Comparison of ENCODE assay signal across 29 cellular contexts in the genomic region with DNA sequence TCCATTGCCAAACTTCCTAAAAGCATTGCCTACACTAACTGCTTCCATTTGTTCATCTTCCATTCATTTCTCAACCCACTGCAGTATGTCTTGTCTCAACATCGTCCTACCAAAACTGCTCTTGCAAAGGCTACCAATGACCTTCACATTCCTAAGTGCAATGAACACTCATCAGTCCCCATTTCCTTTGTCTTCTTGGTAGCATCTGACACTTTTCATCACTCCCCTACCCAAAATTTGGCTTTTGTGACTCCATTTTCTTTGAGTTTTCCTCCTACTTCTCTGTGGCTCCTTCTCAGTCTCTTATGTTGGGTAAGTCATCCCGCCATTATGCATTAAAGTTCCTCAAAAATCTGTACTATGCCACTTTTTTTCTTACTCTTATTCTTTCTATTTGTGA.
"Had no signal": no experiment of that assay in that cellular context is flagged by ENCODE, and none has a peak within 500 bp of the region (broad histone marks: within the 10 kb centered on the region; RNA-seq: fewer than 3 reads in every experiment).

No MANE protein-coding gene starts in this region.

- H3K4me3 Mint-ChIP-seq: activated naive CD4-positive, alpha-beta T cell treated with anti-CD3 and anti-CD28 coated beads for 36 hours; activated naive CD8-positive, alpha-beta T cell treated with anti-CD3 and anti-CD28 coated beads, Interleukin-2, amount 10 ng/mL, durations not matched to agents 7 days and 5 days; activated T-helper 1 cell treated with anti-CD3 and anti-CD28 coated beads, Interleukin-12 subunit alpha, Interleukin-12 subunit beta, Interleukin-2, Interleukin-4 antibody, amounts not matched to agents 30 ng/mL and 10 ng/mL and 1 ng/mL, durations not matched to agents 14 hours and 24 hours and 36 hours; dendritic cell treated with granulocyte-macrophage colony-stimulating factor and Interleukin-4, amounts not matched to agents 40 ng/mL and 50 ng/mL, for 4 days; mesothelial cell of epicardium; naive thymus-derived CD4-positive, alpha-beta T cell; T-helper 2 cell treated with Interferon-gamma antibody and Interleukin-4, amounts not matched to agents 5 μg/mL and 100 μg/mL, for 36 hours had no signal

- H3K4me1 ChIP-seq: breast epithelium, psoas muscle had no signal

- H3K27me3 Mint-ChIP-seq: activated naive CD8-positive, alpha-beta T cell treated with anti-CD3 and anti-CD28 coated beads, Interleukin-2, amount 10 ng/mL, durations not matched to agents 7 days and 5 days; dendritic cell treated with granulocyte-macrophage colony-stimulating factor and Interleukin-4, amounts not matched to agents 40 ng/mL and 50 ng/mL, for 4 days; naive thymus-derived CD4-positive, alpha-beta T cell had no signal

- H3K27ac Mint-ChIP-seq: activated naive CD4-positive, alpha-beta T cell treated with anti-CD3 and anti-CD28 coated beads for 36 hours; activated naive CD8-positive, alpha-beta T cell treated with anti-CD3 and anti-CD28 coated beads, Interleukin-2, amount 10 ng/mL, durations not matched to agents 7 days and 5 days; activated T-helper 1 cell treated with anti-CD3 and anti-CD28 coated beads, Interleukin-12 subunit alpha, Interleukin-12 subunit beta, Interleukin-2, Interleukin-4 antibody, amounts not matched to agents 30 ng/mL and 10 ng/mL and 1 ng/mL, durations not matched to agents 14 hours and 24 hours and 36 hours; dendritic cell treated with granulocyte-macrophage colony-stimulating factor and Interleukin-4, amounts not matched to agents 40 ng/mL and 50 ng/mL, for 4 days; mesothelial cell of epicardium; naive thymus-derived CD4-positive, alpha-beta T cell; T-helper 2 cell treated with Interferon-gamma antibody and Interleukin-4, amounts not matched to agents 5 μg/mL and 100 μg/mL, for 36 hours had no signal

- ATAC-seq: naive thymus-derived CD4-positive, alpha-beta T cell; upper lobe of right lung had no signal

- H3K36me3 Mint-ChIP-seq: activated naive CD8-positive, alpha-beta T cell treated with anti-CD3 and anti-CD28 coated beads, Interleukin-2, amount 10 ng/mL, durations not matched to agents 7 days and 5 days; mesothelial cell of epicardium; naive thymus-derived CD4-positive, alpha-beta T cell had no signal

- H3K27ac ChIP-seq: breast epithelium, esophagus squamous epithelium, pancreas, psoas muscle, spleen, thyroid gland, upper lobe of right lung had no signal

- FAIRE-seq: endometrium, frontal cortex, keratinocyte, pancreas had no signal

- H3K36me3 ChIP-seq: breast epithelium, esophagus squamous epithelium, pancreas, spleen, thyroid gland, upper lobe of right lung had no signal

- DNase-seq: activated CD4-positive, alpha-beta T cell treated with anti-CD3 and anti-CD28 coated beads for 4 hours; activated CD4-positive, alpha-beta T cell treated with anti-CD3 and anti-CD28 coated beads, Interleukin-2, amount 50 U/mL, for 48 hours; activated CD8-positive, alpha-beta memory T cell treated with anti-CD3 and anti-CD28 coated beads for 24 hours; activated effector memory CD4-positive, alpha-beta T cell treated with anti-CD3 and anti-CD28 coated beads, Interleukin-2, amount 50 U/mL, for 16 hours; activated naive CD4-positive, alpha-beta T cell treated with anti-CD3 and anti-CD28 coated beads for 36 hours; activated naive CD8-positive, alpha-beta T cell treated with anti-CD3 and anti-CD28 coated beads, Interleukin-2, amount 10 ng/mL, durations not matched to agents 7 days and 5 days; amniotic stem cell; central memory CD4-positive, alpha-beta T cell; effector CD4-positive, alpha-beta T cell; esophagus squamous epithelium; glutamatergic neuron; hippocampal formation; left cardiac atrium; naive thymus-derived CD4-positive, alpha-beta T cell; pancreas; psoas muscle; spleen; stimulated activated naive CD8-positive, alpha-beta T cell treated with anti-CD3 and anti-CD28 coated beads, Interleukin-15, Interleukin-2, amounts not matched to agents 100 U/mL and 50 U/mL, for 24 hours; T-helper 1 cell; thyroid gland; upper lobe of right lung had no signal

- H3K27me3 ChIP-seq: breast epithelium, esophagus squamous epithelium, pancreas, spleen, thyroid gland, upper lobe of right lung had no signal

- H3K9me3 Mint-ChIP-seq: activated naive CD4-positive, alpha-beta T cell treated with anti-CD3 and anti-CD28 coated beads for 36 hours; activated naive CD8-positive, alpha-beta T cell treated with anti-CD3 and anti-CD28 coated beads, Interleukin-2, amount 10 ng/mL, durations not matched to agents 7 days and 5 days; activated T-helper 1 cell treated with anti-CD3 and anti-CD28 coated beads, Interleukin-12 subunit alpha, Interleukin-12 subunit beta, Interleukin-2, Interleukin-4 antibody, amounts not matched to agents 30 ng/mL and 10 ng/mL and 1 ng/mL, durations not matched to agents 14 hours and 24 hours and 36 hours; dendritic cell treated with granulocyte-macrophage colony-stimulating factor and Interleukin-4, amounts not matched to agents 40 ng/mL and 50 ng/mL, for 4 days; mesothelial cell of epicardium; naive thymus-derived CD4-positive, alpha-beta T cell; T-helper 2 cell treated with Interferon-gamma antibody and Interleukin-4, amounts not matched to agents 5 μg/mL and 100 μg/mL, for 36 hours had no signal

- H3K4me1 Mint-ChIP-seq: activated naive CD8-positive, alpha-beta T cell treated with anti-CD3 and anti-CD28 coated beads, Interleukin-2, amount 10 ng/mL, durations not matched to agents 7 days and 5 days; mesothelial cell of epicardium had no signal

- H3K4me3 ChIP-seq: breast epithelium, esophagus squamous epithelium, pancreas, psoas muscle, spleen, thyroid gland, upper lobe of right lung had no signal

- H3K9me3 ChIP-seq: breast epithelium, esophagus squamous epithelium, pancreas, psoas muscle, thyroid gland, upper lobe of right lung had no signal
